Comparison of ENCODE assay signal across 14 cellular contexts in genomic region chr4:170887396-170887795, GRCh38.
DNase-seq lines count a peak whose midpoint lies in the region; ATAC-seq and TF ChIP-seq lines count a peak whose summit lies in the region.
"Had no signal": no experiment of that assay in that cellular context is flagged by ENCODE, and none has a peak within 500 bp of the region (broad histone marks: within the 10 kb centered on the region; RNA-seq: fewer than 3 reads in every experiment).

No MANE protein-coding gene starts in this region.

- no peak overlapping the region for H3K4me2 ChIP-seq in GM23338

- H3K4me1 ChIP-seq in GM23338 (ENCODE audit: insufficient read depth) = peaks cover 14% of the 10 kb centered on the region; the same call in 1 of the 2 replicates
- no peaks in the 10 kb centered on the region for H3K4me1 ChIP-seq in left lung
- H3K4me1 ChIP-seq: Caco-2 had no signal

- no peak overlapping the region for H2AFZ ChIP-seq in GM23338

- H3K4me3 Mint-ChIP-seq in GM23338 (no peak overlapping the region), nephron (no peak overlapping the region)

- H3K27ac Mint-ChIP-seq in GM23338 (peak overlapping the region; percentile 44; the same call in 1 of the 2 replicates), nephron (peak overlapping the region in 2 of 3 experiments; percentile 2 to 21)

- no peak for TF ChIP-seq CTCF in GM23338 (conservative IDR thresholded peaks at IDR 0.05; ENCODE audit: low read depth in 2 of 2)
- no peak for TF ChIP-seq CTCF in choroid plexus epithelial cell (conservative IDR thresholded peaks at IDR 0.05; ENCODE audit: low read depth, low read length)
- no peak for TF ChIP-seq CTCF in nephron (IDR thresholded peaks at IDR 0.05; ENCODE audit: unreplicated experiment in 3 of 3)
- TF ChIP-seq CTCF in left lung (IDR thresholded peaks at IDR 0.05) = no peak

- H3K36me3 ChIP-seq in GM23338 (ENCODE audit: insufficient read depth) = no peaks in the 10 kb centered on the region
- H3K36me3 ChIP-seq in left lung = no peaks in the 10 kb centered on the region

- no peaks in the 10 kb centered on the region; the same call in 1 of the 2 replicates for H3K9me2 ChIP-seq in GM23338 (ENCODE audit: insufficient read depth)

- H3K27me3 ChIP-seq in GM23338 (ENCODE audit: insufficient read depth) = no peaks in the 10 kb centered on the region
- H3K27me3 ChIP-seq in left lung = no peaks in the 10 kb centered on the region

- H3K4me3 ChIP-seq in GM23338 (no peak overlapping the region), choroid plexus epithelial cell (ENCODE audit: low read depth, low read length) (no peak overlapping the region), left lung (no peak overlapping the region)

- no peaks in the 10 kb centered on the region for H4K20me1 ChIP-seq in GM23338 (replicated peaks; ENCODE audit: insufficient read depth)

- DNase-seq in GM23338 (ENCODE audit: low spot score) (no peak), NCI-H82 treated with DMSO at 0.1 percent for 48 hours (lab: John Stamatoyannopoulos, UW; ENCODE audit: unreplicated experiment) (peak; percentile 6), choroid plexus epithelial cell (ENCODE audit: low read depth) (peak; percentile 32), T-helper 1 cell (no peak), left lung (no peak), NCI-H2227 treated with DMSO at 0.1 percent for 48 hours (lab: John Stamatoyannopoulos, UW) (no peak)
- DNase-seq: Caco-2, NCI-H187 treated with DMSO at 0.1 percent for 48 hours, NCI-H69, PC-3 had no signal

- H3K9me3 ChIP-seq in left lung = no peaks in the 10 kb centered on the region
- H3K9me3 ChIP-seq: Caco-2 had no signal

- no peak for ATAC-seq in GM23338
- ATAC-seq in left lung = no peak
- ATAC-seq: HCT116, PC-3 had no signal

- peaks cover 14% of the 10 kb centered on the region for H3K4me1 Mint-ChIP-seq in GM23338
- H3K4me1 Mint-ChIP-seq in nephron = peaks cover 10% of the 10 kb centered on the region

- intact Hi-C loops in left lung (cut with DNase I) = no loop called here

- H3K9me3 Mint-ChIP-seq in GM23338 (peaks cover 18% of the 10 kb centered on the region), nephron (peaks cover 2% of the 10 kb centered on the region)

- H3K36me3 Mint-ChIP-seq in GM23338 (ENCODE audit: low read depth) (peaks cover 33% of the 10 kb centered on the region), nephron (ENCODE audit: low read depth) (no peaks in the 10 kb centered on the region)

- no peaks in the 10 kb centered on the region for H3F3A ChIP-seq in GM23338 (replicated peaks; ENCODE audit: low read depth)

- no peaks in the 10 kb centered on the region for H3K79me2 ChIP-seq in GM23338 (replicated peaks; ENCODE audit: insufficient read depth)

- no peak overlapping the region for H3K27ac ChIP-seq in GM23338 (ENCODE audit: low read depth)
- H3K27ac ChIP-seq in left lung = no peak overlapping the region
- H3K27ac ChIP-seq: HL-60, RWPE1 had no signal

- H3K27me3 Mint-ChIP-seq in GM23338 (ENCODE audit: insufficient read depth, low read depth, poor library complexity) (no peaks in the 10 kb centered on the region), nephron (ENCODE audit: low read depth) (no peaks in the 10 kb centered on the region)

TF ChIP-seq in GM23338, 12 proteins besides CTCF, POLR2A, EP300 and RAD21 (continues in another document):
- TF ChIP-seq JUNB (IDR thresholded peaks at IDR 0.05; ENCODE audit: unreplicated experiment) = no peak
- no peak for TF ChIP-seq POLR2AphosphoS5 (IDR thresholded peaks at IDR 0.05; ENCODE audit: low read depth)
- no peak for TF ChIP-seq ZNF114 (CRISPR knock-in tag; IDR thresholded peaks at IDR 0.05)
- no peak for TF ChIP-seq ETS1 (IDR thresholded peaks at IDR 0.05)
- no peak for TF ChIP-seq CREB1 (CRISPR knock-in tag; IDR thresholded peaks at IDR 0.05; ENCODE audit: low read depth)
- no peak for TF ChIP-seq EZH2phosphoT487 (IDR thresholded peaks at IDR 0.05; ENCODE audit: unreplicated experiment)
- TF ChIP-seq STAT1 (IDR thresholded peaks at IDR 0.05; ENCODE audit: unreplicated experiment) = no peak
- TF ChIP-seq, protein P1, sequence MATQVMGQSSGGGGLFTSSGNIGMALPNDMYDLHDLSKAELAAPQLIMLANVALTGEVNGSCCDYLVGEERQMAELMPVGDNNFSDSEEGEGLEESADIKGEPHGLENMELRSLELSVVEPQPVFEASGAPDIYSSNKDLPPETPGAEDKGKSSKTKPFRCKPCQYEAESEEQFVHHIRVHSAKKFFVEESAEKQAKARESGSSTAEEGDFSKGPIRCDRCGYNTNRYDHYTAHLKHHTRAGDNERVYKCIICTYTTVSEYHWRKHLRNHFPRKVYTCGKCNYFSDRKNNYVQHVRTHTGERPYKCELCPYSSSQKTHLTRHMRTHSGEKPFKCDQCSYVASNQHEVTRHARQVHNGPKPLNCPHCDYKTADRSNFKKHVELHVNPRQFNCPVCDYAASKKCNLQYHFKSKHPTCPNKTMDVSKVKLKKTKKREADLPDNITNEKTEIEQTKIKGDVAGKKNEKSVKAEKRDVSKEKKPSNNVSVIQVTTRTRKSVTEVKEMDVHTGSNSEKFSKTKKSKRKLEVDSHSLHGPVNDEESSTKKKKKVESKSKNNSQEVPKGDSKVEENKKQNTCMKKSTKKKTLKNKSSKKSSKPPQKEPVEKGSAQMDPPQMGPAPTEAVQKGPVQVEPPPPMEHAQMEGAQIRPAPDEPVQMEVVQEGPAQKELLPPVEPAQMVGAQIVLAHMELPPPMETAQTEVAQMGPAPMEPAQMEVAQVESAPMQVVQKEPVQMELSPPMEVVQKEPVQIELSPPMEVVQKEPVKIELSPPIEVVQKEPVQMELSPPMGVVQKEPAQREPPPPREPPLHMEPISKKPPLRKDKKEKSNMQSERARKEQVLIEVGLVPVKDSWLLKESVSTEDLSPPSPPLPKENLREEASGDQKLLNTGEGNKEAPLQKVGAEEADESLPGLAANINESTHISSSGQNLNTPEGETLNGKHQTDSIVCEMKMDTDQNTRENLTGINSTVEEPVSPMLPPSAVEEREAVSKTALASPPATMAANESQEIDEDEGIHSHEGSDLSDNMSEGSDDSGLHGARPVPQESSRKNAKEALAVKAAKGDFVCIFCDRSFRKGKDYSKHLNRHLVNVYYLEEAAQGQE (IDR thresholded peaks at IDR 0.05; ENCODE audit: unreplicated experiment) = no peak
- TF ChIP-seq ZNF331 (CRISPR knock-in tag; IDR thresholded peaks at IDR 0.05; ENCODE audit: low read depth) = no peak

Comparison
In these comparisons a context has a peak if more than half of its experiments do, and no peak if none do; other contexts are left out.
1. DNase-seq: peak in NCI-H82 treated with DMSO at 0.1 percent for 48 hours (single experiment) and choroid plexus epithelial cell (single experiment); none in GM23338 (single experiment), T-helper 1 cell (0 of 5), left lung (0 of 2) and NCI-H2227 treated with DMSO at 0.1 percent for 48 hours (single experiment).